ENCODE assay signal across 24 cellular contexts in the genomic region with DNA sequence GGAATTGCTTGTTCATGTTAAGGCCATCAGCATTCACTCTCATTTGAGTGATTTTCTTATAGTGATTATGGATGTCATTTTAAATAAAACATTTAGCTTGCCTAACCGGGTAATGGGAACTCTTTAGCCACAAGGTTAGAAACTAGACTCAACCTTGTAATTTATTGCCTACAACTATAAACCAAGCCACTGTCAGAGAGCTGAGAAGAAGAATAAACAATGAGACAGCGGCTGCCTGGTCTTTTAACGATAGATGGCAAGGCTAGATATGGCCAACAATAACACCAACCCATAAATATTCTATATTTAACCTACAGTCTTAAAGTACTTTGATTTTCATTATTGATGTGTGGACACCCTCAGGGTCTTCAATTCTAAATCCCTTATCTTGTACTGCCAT. TPM values are rescaled to one million over a fixed set of nuclear protein-coding genes. Genes with fewer than 3 reads are reported as not detected.
DNase-seq lines count a peak whose midpoint lies in the region; ATAC-seq and TF ChIP-seq lines count a peak whose summit lies in the region.
"Had no signal": no experiment of that assay in that cellular context is flagged by ENCODE, and none has a peak within 500 bp of the region (broad histone marks: within the 10 kb centered on the region; RNA-seq: fewer than 3 reads in every experiment).

No MANE protein-coding gene starts in this region.

- H3K27ac ChIP-seq in HEK293 (ENCODE audit: extremely low read depth, low read depth, low read length) = peak overlapping the region; percentile 27; the same call in 1 of the 2 replicates
- H3K27ac ChIP-seq: BLaER1, Peyer's patch had no signal

- no peaks in the 10 kb centered on the region for H3K36me3 Mint-ChIP-seq in memory B cell
- no peaks in the 10 kb centered on the region for H3K36me3 Mint-ChIP-seq in activated T-cell treated with anti-CD3 and anti-CD28 coated beads, Interleukin-2, amount 50 U/mL, for 72 hours (ENCODE audit: insufficient read depth in 2 of 2)

- H3K36me3 ChIP-seq in HEK293 (ENCODE audit: control insufficient read depth in 2 of 2, insufficient read depth in 1 of 2, low read length in 2 of 2) = no peaks in the 10 kb centered on the region
- H3K36me3 ChIP-seq: BLaER1, Peyer's patch had no signal

- peaks cover 12% of the 10 kb centered on the region for H3K4me1 Mint-ChIP-seq in memory B cell
- H3K4me1 Mint-ChIP-seq in activated T-cell treated with anti-CD3 and anti-CD28 coated beads, Interleukin-2, amount 50 U/mL, for 72 hours (ENCODE audit: low read depth) = peaks cover 5% of the 10 kb centered on the region

- no peak overlapping the region for H3K4me3 ChIP-seq in HEK293 (ENCODE audit: low read depth, low read length)
- H3K4me3 ChIP-seq: BLaER1, K562, Peyer's patch had no signal

- in situ Hi-C loops in Caki2 (cut with HindIII; ENCODE audit: low pct_unique_long_range_greater_than_20kb, low sequenced_read_pairs) = no loop called here

- TF ChIP-seq CTCF in HEK293 (tag by site-specific recombination; IDR thresholded peaks at IDR 0.05) = no peak

- peaks cover 8% of the 10 kb centered on the region; the same call in 1 of the 2 replicates for H3K4me1 ChIP-seq in HEK293 (ENCODE audit: control insufficient read depth, insufficient read depth, low read length)

- ATAC-seq in memory B cell (ENCODE audit: low read depth) (no peak), GM21423 (IDR thresholded peaks at IDR 0.05; ENCODE audit: unreplicated experiment) (no peak)
- ATAC-seq in activated T-cell treated with anti-CD3 and anti-CD28 coated beads, Interleukin-2, amount 50 U/mL, for 72 hours (replicated peaks in 1 of 2) = no peak
- ATAC-seq: K562, Right ventricle myocardium inferior had no signal

- H3K27ac Mint-ChIP-seq in memory B cell = no peak overlapping the region
- no peak overlapping the region for H3K27ac Mint-ChIP-seq in activated T-cell treated with anti-CD3 and anti-CD28 coated beads, Interleukin-2, amount 50 U/mL, for 72 hours
- H3K27ac Mint-ChIP-seq: CD4-positive, alpha-beta T cell; HFFc6 had no signal

- POLR2A ChIA-PET in HEK293 (lab: Yijun Ruan, JAX) = no interaction called here

- CTCF ChIA-PET in HEK293 (lab: Yijun Ruan, JAX) = interaction anchor here (0.5 to 1.5 kb wide), 9 partner anchors 26 to 1517 kb away, joined by 3 to 4 read pairs (median 3); no protein-coding TSS in a partner anchor

- H3K27me3 Mint-ChIP-seq in memory B cell = peaks cover 2% of the 10 kb centered on the region
- H3K27me3 Mint-ChIP-seq in activated T-cell treated with anti-CD3 and anti-CD28 coated beads, Interleukin-2, amount 50 U/mL, for 72 hours (ENCODE audit: low read depth) = peaks cover 17% of the 10 kb centered on the region

- no peaks in the 10 kb centered on the region for H3K9me3 Mint-ChIP-seq in memory B cell
- peaks cover 2 to 3% of the 10 kb centered on the region in 2 donors for H3K9me3 Mint-ChIP-seq in activated T-cell treated with anti-CD3 and anti-CD28 coated beads, Interleukin-2, amount 50 U/mL, for 72 hours
- H3K9me3 Mint-ChIP-seq: CD4-positive, alpha-beta T cell; HFFc6 had no signal

- peak overlapping the region; percentile 35 for H3K4me3 Mint-ChIP-seq in memory B cell
- H3K4me3 Mint-ChIP-seq in activated T-cell treated with anti-CD3 and anti-CD28 coated beads, Interleukin-2, amount 50 U/mL, for 72 hours = no peak overlapping the region
- H3K4me3 Mint-ChIP-seq: CD4-positive, alpha-beta T cell; HFFc6 had no signal

- no peaks in the 10 kb centered on the region for H3K9me3 ChIP-seq in HEK293 (ENCODE audit: control insufficient read depth, insufficient read depth, low read depth, low read length)
- H3K9me3 ChIP-seq: BLaER1, Peyer's patch had no signal

- DNase-seq in Caki2 (ENCODE audit: low read depth) = peak; percentile 30
- peak; percentile 51 for DNase-seq in SHP77 treated with DMSO at 0.1 percent for 48 hours (lab: John Stamatoyannopoulos, UW)
- no peak for DNase-seq in memory B cell (ENCODE audit: low spot score in 2 of 2)
- DNase-seq in activated T-cell treated with anti-CD3 and anti-CD28 coated beads, Interleukin-2, amount 50 U/mL, for 72 hours = no peak
- DNase-seq in NCI-H1105 (lab: John Stamatoyannopoulos, UW) = no peak
- DNase-seq: ACHN; CD4-positive, alpha-beta T cell; COR-L47; DMS 273 treated with DMSO at 0.1 percent for 48 hours; GDM1; HFFc6; NCI-H1105 treated with DMSO at 0.1 percent for 48 hours; NCI-H1694; NCI-H2081; NCI-H2171; NCI-H345; NCI-H524; NCI-H82; Peyer's patch had no signal

TF ChIP-seq in HEK293, 187 proteins besides CTCF, POLR2A, EP300 and RAD21:
- TF ChIP-seq ZNF701 (tag by site-specific recombination; IDR thresholded peaks at IDR 0.05) (no peak), TRIM28 (IDR thresholded peaks at IDR 0.05; ENCODE audit: borderline replicate concordance, low read length) (peak; percentile 68; the same call in 1 of the 2 replicates), TCF7L2 (IDR thresholded peaks at IDR 0.05; ENCODE audit: borderline replicate concordance, low read depth, low read length) (peak; percentile 48; the same call in 1 of the 2 replicates), ZNF133 (tag by site-specific recombination; IDR thresholded peaks at IDR 0.05) (no peak), FEZF1 (tag by site-specific recombination; IDR thresholded peaks at IDR 0.05) (peak; percentile 39; the same call in 1 of the 2 replicates), OSR2 (tag by site-specific recombination; IDR thresholded peaks at IDR 0.05) (0 out of 2 replicates have a peak, but pooled peaks have one; percentile 37), ZNF843 (tag by site-specific recombination; IDR thresholded peaks at IDR 0.05) (peak; percentile 58)
- TF ChIP-seq, protein P1, sequence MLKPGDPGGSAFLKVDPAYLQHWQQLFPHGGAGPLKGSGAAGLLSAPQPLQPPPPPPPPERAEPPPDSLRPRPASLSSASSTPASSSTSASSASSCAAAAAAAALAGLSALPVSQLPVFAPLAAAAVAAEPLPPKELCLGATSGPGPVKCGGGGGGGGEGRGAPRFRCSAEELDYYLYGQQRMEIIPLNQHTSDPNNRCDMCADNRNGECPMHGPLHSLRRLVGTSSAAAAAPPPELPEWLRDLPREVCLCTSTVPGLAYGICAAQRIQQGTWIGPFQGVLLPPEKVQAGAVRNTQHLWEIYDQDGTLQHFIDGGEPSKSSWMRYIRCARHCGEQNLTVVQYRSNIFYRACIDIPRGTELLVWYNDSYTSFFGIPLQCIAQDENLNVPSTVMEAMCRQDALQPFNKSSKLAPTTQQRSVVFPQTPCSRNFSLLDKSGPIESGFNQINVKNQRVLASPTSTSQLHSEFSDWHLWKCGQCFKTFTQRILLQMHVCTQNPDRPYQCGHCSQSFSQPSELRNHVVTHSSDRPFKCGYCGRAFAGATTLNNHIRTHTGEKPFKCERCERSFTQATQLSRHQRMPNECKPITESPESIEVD (tag by site-specific recombination; IDR thresholded peaks at IDR 0.05) = peak; percentile 44; the same call in 1 of the 2 replicates
TF ChIP-seq in HEK293: peak in this region for 6.

RNA-seq across cellular contexts. Expression of a gene that starts 27.8 kb away (rescaled TPM):
- total RNA-seq in Caki2 (2014; rRNA removed; shearing (Covaris generic); ENCODE audit: low replicate concordance) = 9.5 and 14.4 TPM in 2 replicates
- under 1 TPM; 0.05 to 0.19 TPM for total RNA-seq in activated T-cell treated with anti-CD3 and anti-CD28 coated beads, Interleukin-2, amount 50 U/mL, for 72 hours
- total RNA-seq: CD4-positive, alpha-beta T cell had no signal

Comparison
In these comparisons a context has a peak if more than half of its experiments do, and no peak if none do; other contexts are left out.
1. DNase-seq: peak in Caki2 (single experiment) and SHP77 treated with DMSO at 0.1 percent for 48 hours (single experiment); none in memory B cell (0 of 2), activated T-cell treated with anti-CD3 and anti-CD28 coated beads, Interleukin-2, amount 50 U/mL, for 72 hours (0 of 2) and NCI-H1105 (single experiment).